18 cellular contexts compared by ENCODE assay signal in the genomic region with DNA sequence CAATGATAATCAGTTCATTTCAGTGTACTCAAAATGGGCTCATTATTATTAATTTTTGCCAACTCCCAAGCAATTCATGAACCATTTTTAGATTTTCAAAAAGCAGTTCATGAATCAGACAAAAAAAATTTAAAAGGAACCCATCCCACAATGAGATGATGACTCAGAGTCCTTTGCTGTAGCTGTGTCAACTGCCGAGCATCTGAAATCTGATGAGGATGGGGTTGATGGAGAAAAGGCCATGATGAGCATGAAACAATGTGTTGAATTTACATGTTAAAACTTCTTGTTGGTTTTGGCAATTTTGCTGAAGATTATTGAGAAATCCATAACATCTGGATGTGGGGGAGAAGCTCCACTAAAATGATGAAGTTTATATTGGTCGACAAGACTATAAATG.
A peak's percentile ranks its signal among the peaks of the same experiment; 100 is the strongest.
DNase-seq lines count a peak whose midpoint lies in the region; ATAC-seq lines count a peak whose summit lies in the region.
"Had no signal": no experiment of that assay in that cellular context is flagged by ENCODE, and none has a peak within 500 bp of the region (broad histone marks: within the 10 kb centered on the region; RNA-seq: fewer than 3 reads in every experiment).

No MANE protein-coding gene starts in this region.

- H3K9me3 Mint-ChIP-seq in activated naive CD8-positive, alpha-beta T cell treated with anti-CD3 and anti-CD28 coated beads, Interleukin-2, amount 50 U/mL, for 24 hours: peaks cover 21% of the 10 kb centered on the region
- H3K9me3 Mint-ChIP-seq in activated naive CD4-positive, alpha-beta T cell treated with anti-CD3 and anti-CD28 coated beads for 36 hours: peaks cover 2% of the 10 kb centered on the region

- H3K4me1 Mint-ChIP-seq in activated naive CD8-positive, alpha-beta T cell treated with anti-CD3 and anti-CD28 coated beads, Interleukin-2, amount 50 U/mL, for 24 hours: no peaks in the 10 kb centered on the region
- no peaks in the 10 kb centered on the region for H3K4me1 Mint-ChIP-seq in activated naive CD4-positive, alpha-beta T cell treated with anti-CD3 and anti-CD28 coated beads for 36 hours (ENCODE audit: low read depth)
- H3K4me1 Mint-ChIP-seq: activated naive CD4-positive, alpha-beta T cell treated with anti-CD3 and anti-CD28 coated beads, Interleukin-2, amount 10 ng/mL, durations not matched to agents 7 days and 5 days; T-cell had no signal

- peak; percentile 56 for DNase-seq in AG08396 (ENCODE audit: low spot score)
- peak; percentile 83 for DNase-seq in HT1080 (ENCODE audit: low read depth)
- DNase-seq in brain pericyte (ENCODE audit: low read depth, low spot score): peak; percentile 33
- peak; percentile 92 for DNase-seq in iris pigment epithelial cell (ENCODE audit: low read depth)
- DNase-seq in activated naive CD8-positive, alpha-beta T cell treated with anti-CD3 and anti-CD28 coated beads, Interleukin-2, amount 50 U/mL, for 24 hours: no peak
- DNase-seq in activated naive CD4-positive, alpha-beta T cell treated with anti-CD3 and anti-CD28 coated beads for 36 hours: no peak
- DNase-seq in COLO829 (ENCODE audit: low spot score): no peak
- DNase-seq: activated naive CD4-positive, alpha-beta T cell treated with anti-CD3 and anti-CD28 coated beads, Interleukin-2, amount 10 ng/mL, durations not matched to agents 7 days and 5 days; AML-193; DMS 273 treated with DMSO at 0.1 percent for 48 hours; H7; lower lobe of right lung; NCI-H1417; NCI-H510A; T-cell had no signal

- intact Hi-C loops in activated naive CD4-positive, alpha-beta T cell treated with anti-CD3 and anti-CD28 coated beads for 36 hours (cut with micrococcal nuclease): no loop called here

- no peak overlapping the region for H3K4me3 Mint-ChIP-seq in activated naive CD8-positive, alpha-beta T cell treated with anti-CD3 and anti-CD28 coated beads, Interleukin-2, amount 50 U/mL, for 24 hours
- H3K4me3 Mint-ChIP-seq in activated naive CD4-positive, alpha-beta T cell treated with anti-CD3 and anti-CD28 coated beads for 36 hours: no peak overlapping the region
- H3K4me3 Mint-ChIP-seq: activated naive CD4-positive, alpha-beta T cell treated with anti-CD3 and anti-CD28 coated beads, Interleukin-2, amount 10 ng/mL, durations not matched to agents 7 days and 5 days; stimulated activated naive CD8-positive, alpha-beta T cell treated with anti-CD3 and anti-CD28 coated beads, Interleukin-15, Interleukin-2, amounts not matched to agents 100 ng/mL and 50 ng/mL, for 24 hours; T-cell had no signal

- CTCF ChIA-PET in activated naive CD4-positive, alpha-beta T cell treated with anti-CD3 and anti-CD28 coated beads for 36 hours (lab: Charles Lee): no interaction called here

- H3K27me3 Mint-ChIP-seq in activated naive CD8-positive, alpha-beta T cell treated with anti-CD3 and anti-CD28 coated beads, Interleukin-2, amount 50 U/mL, for 24 hours: no peaks in the 10 kb centered on the region
- H3K27me3 Mint-ChIP-seq in activated naive CD4-positive, alpha-beta T cell treated with anti-CD3 and anti-CD28 coated beads for 36 hours (ENCODE audit: low read depth): no peaks in the 10 kb centered on the region
- H3K27me3 Mint-ChIP-seq: activated naive CD4-positive, alpha-beta T cell treated with anti-CD3 and anti-CD28 coated beads, Interleukin-2, amount 10 ng/mL, durations not matched to agents 7 days and 5 days; stimulated activated naive CD8-positive, alpha-beta T cell treated with anti-CD3 and anti-CD28 coated beads, Interleukin-15, Interleukin-2, amounts not matched to agents 100 ng/mL and 50 ng/mL, for 24 hours; T-cell had no signal

- H3K36me3 Mint-ChIP-seq in activated naive CD8-positive, alpha-beta T cell treated with anti-CD3 and anti-CD28 coated beads, Interleukin-2, amount 50 U/mL, for 24 hours (ENCODE audit: low read depth): no peaks in the 10 kb centered on the region
- no peaks in the 10 kb centered on the region for H3K36me3 Mint-ChIP-seq in activated naive CD4-positive, alpha-beta T cell treated with anti-CD3 and anti-CD28 coated beads for 36 hours (ENCODE audit: low read depth)
- H3K36me3 Mint-ChIP-seq: activated naive CD4-positive, alpha-beta T cell treated with anti-CD3 and anti-CD28 coated beads, Interleukin-2, amount 10 ng/mL, durations not matched to agents 7 days and 5 days; T-cell had no signal

- H3K27ac Mint-ChIP-seq in activated naive CD8-positive, alpha-beta T cell treated with anti-CD3 and anti-CD28 coated beads, Interleukin-2, amount 50 U/mL, for 24 hours: no peak overlapping the region
- no peak overlapping the region for H3K27ac Mint-ChIP-seq in activated naive CD4-positive, alpha-beta T cell treated with anti-CD3 and anti-CD28 coated beads for 36 hours
- H3K27ac Mint-ChIP-seq: activated naive CD4-positive, alpha-beta T cell treated with anti-CD3 and anti-CD28 coated beads, Interleukin-2, amount 10 ng/mL, durations not matched to agents 7 days and 5 days; stimulated activated naive CD8-positive, alpha-beta T cell treated with anti-CD3 and anti-CD28 coated beads, Interleukin-15, Interleukin-2, amounts not matched to agents 100 ng/mL and 50 ng/mL, for 24 hours; T-cell had no signal

- ATAC-seq in GM18867 (IDR thresholded peaks at IDR 0.05; ENCODE audit: unreplicated experiment): no peak
- no peak for ATAC-seq in activated naive CD8-positive, alpha-beta T cell treated with anti-CD3 and anti-CD28 coated beads, Interleukin-2, amount 50 U/mL, for 24 hours
- ATAC-seq: K562, lower lobe of right lung, T-cell had no signal

Comparison
In these comparisons a context has a peak if more than half of its experiments do, and no peak if none do; other contexts are left out.
1. DNase-seq: peak in AG08396 (single experiment), HT1080 (single experiment), brain pericyte (single experiment) and iris pigment epithelial cell (single experiment); none in activated naive CD8-positive, alpha-beta T cell treated with anti-CD3 and anti-CD28 coated beads, Interleukin-2, amount 50 U/mL, for 24 hours (single experiment), activated naive CD4-positive, alpha-beta T cell treated with anti-CD3 and anti-CD28 coated beads for 36 hours (single experiment) and COLO829 (single experiment).